Comparison of ENCODE assay signal across 1 cellular context in genomic region chr10:100998991-100999741, GRCh38.
A peak's percentile ranks its signal among the peaks of the same experiment; 100 is the strongest.
TF ChIP-seq lines count a peak whose summit lies in the region.

No MANE protein-coding gene starts in this region.

TF ChIP-seq in HepG2, 621 proteins besides CTCF, POLR2A, EP300 and RAD21 (continued from another document and continues in another):
- TF ChIP-seq CENPBD1 (CRISPR knock-in tag; IDR thresholded peaks at IDR 0.05; ENCODE audit: borderline replicate concordance, low read depth) (no peak), NFIB (CRISPR knock-in tag; IDR thresholded peaks at IDR 0.05; ENCODE audit: borderline replicate concordance) (no peak), DDIT3 (CRISPR knock-in tag; IDR thresholded peaks at IDR 0.05) (no peak), PLRG1 (conservative IDR thresholded peaks at IDR 0.05) (no peak), ZNF841 (CRISPR knock-in tag; IDR thresholded peaks at IDR 0.05; ENCODE audit: borderline replicate concordance) (no peak), REXO4 (CRISPR knock-in tag; IDR thresholded peaks at IDR 0.05; ENCODE audit: borderline replicate concordance) (0 out of 2 replicates have a peak, but pooled peaks have one; percentile 41), THRA (CRISPR knock-in tag; IDR thresholded peaks at IDR 0.05; ENCODE audit: borderline replicate concordance) (peak; percentile 17; the same call in 1 of the 2 replicates), ZBTB14 (CRISPR knock-in tag; IDR thresholded peaks at IDR 0.05) (peak; percentile 86), SP4 (CRISPR knock-in tag; IDR thresholded peaks at IDR 0.05) (peak; percentile 68), ZNF441 (CRISPR knock-in tag; IDR thresholded peaks at IDR 0.05; ENCODE audit: borderline replicate concordance) (peak; percentile 97), RERE (CRISPR knock-in tag; IDR thresholded peaks at IDR 0.05; ENCODE audit: low read depth) (no peak), HMGXB3 (CRISPR knock-in tag; IDR thresholded peaks at IDR 0.05; ENCODE audit: borderline replicate concordance) (no peak), AFF4 (CRISPR knock-in tag; IDR thresholded peaks at IDR 0.05) (peak; percentile 44; the same call in 1 of the 2 replicates), HNRNPUL1 (IDR thresholded peaks at IDR 0.05; ENCODE audit: low read depth, low read length) (0 out of 2 replicates have a peak, but pooled peaks have one; percentile 31), RELA (CRISPR knock-in tag; IDR thresholded peaks at IDR 0.05) (no peak), RFX3 (CRISPR knock-in tag; IDR thresholded peaks at IDR 0.05) (no peak), HCFC1 (IDR thresholded peaks at IDR 0.05; ENCODE audit: low read depth, low read length) (no peak), MZF1 (CRISPR knock-in tag; IDR thresholded peaks at IDR 0.05; ENCODE audit: borderline replicate concordance) (no peak), ZNF557 (CRISPR knock-in tag; IDR thresholded peaks at IDR 0.05) (0 out of 2 replicates have a peak, but pooled peaks have one; percentile 58), ZNF232 (CRISPR knock-in tag; IDR thresholded peaks at IDR 0.05; ENCODE audit: borderline replicate concordance) (0 out of 2 replicates have a peak, but pooled peaks have one; percentile 6), SYNCRIP (IDR thresholded peaks at IDR 0.05; ENCODE audit: insufficient read depth, low read depth, low read length) (no peak), HNRNPK (IDR thresholded peaks at IDR 0.05; ENCODE audit: low read depth, low read length, poor library complexity, severe bottlenecking) (peak; percentile 71), ZNF382 (CRISPR knock-in tag; IDR thresholded peaks at IDR 0.05; ENCODE audit: borderline replicate concordance) (no peak), ZNF639 (CRISPR knock-in tag; conservative IDR thresholded peaks at IDR 0.05) (0 out of 2 replicates have a peak, but pooled peaks have one; percentile 70), SIN3B (IDR thresholded peaks at IDR 0.05; ENCODE audit: low read length) (no peak), NFATC3 (CRISPR knock-in tag; IDR thresholded peaks at IDR 0.05) (no peak), AKAP8 (CRISPR knock-in tag; IDR thresholded peaks at IDR 0.05) (peak; percentile 99), ZNF431 (CRISPR knock-in tag; IDR thresholded peaks at IDR 0.05; ENCODE audit: borderline replicate concordance, low read depth) (no peak), ZNF615 (CRISPR knock-in tag; IDR thresholded peaks at IDR 0.05; ENCODE audit: borderline replicate concordance) (no peak), ZBED4 (CRISPR knock-in tag; IDR thresholded peaks at IDR 0.05; ENCODE audit: borderline replicate concordance) (0 out of 2 replicates have a peak, but pooled peaks have one; percentile 23), ZNF740 (CRISPR knock-in tag; IDR thresholded peaks at IDR 0.05) (no peak; the same call in none of the 2 replicates), SMYD3 (CRISPR knock-in tag; IDR thresholded peaks at IDR 0.05) (0 out of 2 replicates have a peak, but pooled peaks have one; percentile 59), FOXM1 (CRISPR knock-in tag; IDR thresholded peaks at IDR 0.05) (no peak)
